Comparison of ENCODE assay signal across 1 cellular context in genomic region chr16:354971-355441, GRCh38.
TF ChIP-seq lines count a peak whose summit lies in the region.

No MANE protein-coding gene starts in this region.

TF ChIP-seq in WTC11, 78 proteins besides CTCF, POLR2A, EP300 and RAD21 (continued from another document):
- TF ChIP-seq, protein P1, sequence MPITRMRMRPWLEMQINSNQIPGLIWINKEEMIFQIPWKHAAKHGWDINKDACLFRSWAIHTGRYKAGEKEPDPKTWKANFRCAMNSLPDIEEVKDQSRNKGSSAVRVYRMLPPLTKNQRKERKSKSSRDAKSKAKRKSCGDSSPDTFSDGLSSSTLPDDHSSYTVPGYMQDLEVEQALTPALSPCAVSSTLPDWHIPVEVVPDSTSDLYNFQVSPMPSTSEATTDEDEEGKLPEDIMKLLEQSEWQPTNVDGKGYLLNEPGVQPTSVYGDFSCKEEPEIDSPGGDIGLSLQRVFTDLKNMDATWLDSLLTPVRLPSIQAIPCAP (CRISPR knock-in tag; IDR thresholded peaks at IDR 0.05), result no peak
- TF ChIP-seq ZNF423 (CRISPR knock-in tag; IDR thresholded peaks at IDR 0.05) (no peak), USF2 (CRISPR knock-in tag; IDR thresholded peaks at IDR 0.05) (no peak)
